In genomic region chr16:87680272-87680644, GRCh38 we compare ENCODE assay signal across 15 cellular contexts.
A peak's percentile ranks its signal among the peaks of the same experiment; 100 is the strongest.
DNase-seq lines count a peak whose midpoint lies in the region; ATAC-seq and TF ChIP-seq lines count a peak whose summit lies in the region.
"Had no signal": no experiment of that assay in that cellular context is flagged by ENCODE, and none has a peak within 500 bp of the region (broad histone marks: within the 10 kb centered on the region; RNA-seq: fewer than 3 reads in every experiment).

No MANE protein-coding gene starts in this region.

- H3K4me2 ChIP-seq in H9 (ENCODE audit: insufficient read depth, insufficient read length, low read length) (no peak overlapping the region), neuronal stem cell (ENCODE audit: insufficient read depth, low read length, poor library complexity, severe bottlenecking) (no peak overlapping the region)

- H3K4me1 ChIP-seq in H9 (ENCODE audit: insufficient read depth, low read length) (no peaks in the 10 kb centered on the region), NT2/D1 (ENCODE audit: insufficient read depth, insufficient read length) (peaks cover 9% of the 10 kb centered on the region), neuronal stem cell (ENCODE audit: control insufficient read depth in 2 of 2, insufficient read depth in 1 of 2, low read depth in 1 of 2, low read length in 2 of 2) (peaks cover 0 to 6% of the 10 kb centered on the region in 2 donors), mucosa of descending colon (ENCODE audit: low read depth) (no peaks in the 10 kb centered on the region)
- H3K4me1 ChIP-seq: HAP-1 had no signal

- DNase-seq in H9 = no peak
- no peak for DNase-seq in NT2/D1 (ENCODE audit: low read depth, low spot score)
- DNase-seq in neuronal stem cell (ENCODE audit: low spot score) = no peak
- DNase-seq in DMS 273 treated with DMSO at 0.1 percent for 48 hours (lab: John Stamatoyannopoulos, UW) = no peak
- no peak for DNase-seq in mucosa of descending colon
- DNase-seq: C1 segment of cervical spinal cord; Calu3; CD4-positive, alpha-beta memory T cell; DMS153; DND-41; GM23248; HFFc6 had no signal

- no peaks in the 10 kb centered on the region for H3K9me3 ChIP-seq in H9 (ENCODE audit: control insufficient read depth, low read depth, low read length)
- no peaks in the 10 kb centered on the region for H3K9me3 ChIP-seq in NT2/D1 (ENCODE audit: insufficient read depth, low read length)
- no peaks in the 10 kb centered on the region for H3K9me3 ChIP-seq in neuronal stem cell (replicated peaks in 1 of 2; ENCODE audit: control insufficient read depth in 2 of 2, insufficient read depth in 1 of 2, low read depth in 1 of 2, low read length in 2 of 2)
- no peaks in the 10 kb centered on the region for H3K9me3 ChIP-seq in mucosa of descending colon
- H3K9me3 ChIP-seq: HAP-1 had no signal

- whole genome bisulfite sequencing in H9 (ENCODE audit: extremely low coverage, insufficient read length, low lambda C conversion rate) = no CpG with 5 or more reads among the region's 17 CpGs
- WGBS in neuronal stem cell (ENCODE audit: extremely low coverage in 2 of 2, insufficient read length in 2 of 2, insufficient replicate concordance in 1 of 2), 2 donors = no CpG with 5 or more reads among the region's 17 CpGs

- H2BK5ac ChIP-seq in H9 (ENCODE audit: insufficient read length, low read length) (no peak overlapping the region), neuronal stem cell (ENCODE audit: low read length) (no peak overlapping the region)

- H3K36me3 Mint-ChIP-seq in H9 (ENCODE audit: insufficient read depth in 1 of 3, low read depth in 3 of 3) = peaks cover 0 to 4% (median under 1%) of the 10 kb centered on the region in 3 experiments; a peak in 1 of 7 replicates
- H3K36me3 Mint-ChIP-seq: CD4-positive, alpha-beta memory T cell had no signal

- H2AK5ac ChIP-seq in H9 (ENCODE audit: insufficient read length, low read length) (no peak overlapping the region), neuronal stem cell (ENCODE audit: low read depth, low read length) (no peak overlapping the region)

- H3K79me1 ChIP-seq in H9 (ENCODE audit: insufficient read depth, low read depth, low read length, poor library complexity, severe bottlenecking) = no peaks in the 10 kb centered on the region
- peaks cover 8% of the 10 kb centered on the region for H3K79me1 ChIP-seq in neuronal stem cell (ENCODE audit: low read depth, low read length)

- H3K27me3 ChIP-seq in H9 (ENCODE audit: insufficient read depth, low read length) (no peaks in the 10 kb centered on the region), NT2/D1 (ENCODE audit: insufficient read depth, insufficient read length) (no peaks in the 10 kb centered on the region), neuronal stem cell (ENCODE audit: control insufficient read depth in 3 of 3, insufficient read depth in 3 of 3, low read depth in 1 of 3, low read length in 3 of 3) (no peaks in the 10 kb centered on the region)

- intact Hi-C loops in mucosa of descending colon (cut with DNase I, micrococcal nuclease) = no loop called here

- no peak overlapping the region for H3T11ph ChIP-seq in H9 (ENCODE audit: low read length)

- H3K9me3 Mint-ChIP-seq in H9 = no peaks in the 10 kb centered on the region
- H3K9me3 Mint-ChIP-seq: CD4-positive, alpha-beta memory T cell; HFFc6 had no signal

- H3K36me3 ChIP-seq in NT2/D1 (ENCODE audit: insufficient read depth, insufficient read length, low read length) (no peaks in the 10 kb centered on the region), neuronal stem cell (replicated peaks in 1 of 2; ENCODE audit: control insufficient read depth in 2 of 2, insufficient read depth in 2 of 2, low read length in 2 of 2) (peaks cover 0 to under 1% of the 10 kb centered on the region in 2 donors), mucosa of descending colon (ENCODE audit: low read depth) (no peaks in the 10 kb centered on the region)
- H3K36me3 ChIP-seq: HAP-1 had no signal

- H3K9ac ChIP-seq in H9 (ENCODE audit: extremely low read depth, insufficient read length, low read length) (no peak overlapping the region), NT2/D1 (ENCODE audit: insufficient read length, low read depth) (peak overlapping the region; percentile 32), neuronal stem cell (ENCODE audit: low read depth, low read length, poor library complexity) (peak overlapping the region; percentile 6)
- H3K9ac ChIP-seq: GM23248 had no signal

- H4K20me1 ChIP-seq in H9 (ENCODE audit: control insufficient read depth, insufficient read depth, insufficient read length) = no peaks in the 10 kb centered on the region

- no peak for TF ChIP-seq CTCF in 22Rv1 (IDR thresholded peaks at IDR 0.05)
- no peak for TF ChIP-seq CTCF in H9 (conservative IDR thresholded peaks at IDR 0.05)
- TF ChIP-seq CTCF in mucosa of descending colon (IDR thresholded peaks at IDR 0.05) = no peak

- H3K27ac ChIP-seq in 22Rv1 (peak overlapping the region; percentile 75), H9 (ENCODE audit: insufficient read length, low read depth, low read length) (no peak overlapping the region), neuronal stem cell (replicated peaks; ENCODE audit: low read length) (no peak overlapping the region)
- H3K27ac ChIP-seq: GM23248 had no signal

- no peak overlapping the region for H4K8ac ChIP-seq in H9 (replicated peaks; ENCODE audit: insufficient read length, low read depth, low read length)
- H4K8ac ChIP-seq in neuronal stem cell (ENCODE audit: low read depth, low read length) = no peak overlapping the region

- H3K23ac ChIP-seq in H9 (ENCODE audit: insufficient read length, low read depth, low read length) (no peak overlapping the region), neuronal stem cell (ENCODE audit: low read depth, low read length, poor library complexity) (no peak overlapping the region)

- H3K4me1 Mint-ChIP-seq in H9 = peaks cover under 1 to 15% of the 10 kb centered on the region in 2 experiments

- peaks cover 3% of the 10 kb centered on the region for H3K27me3 Mint-ChIP-seq in H9 (ENCODE audit: low read depth)

- ATAC-seq in GM18517 (IDR thresholded peaks at IDR 0.05; ENCODE audit: unreplicated experiment) (no peak), mucosa of descending colon (no peak)

- H2BK120ac ChIP-seq in H9 (ENCODE audit: low read depth, low read length, poor library complexity, severe bottlenecking) (no peak overlapping the region), neuronal stem cell (ENCODE audit: low read depth, low read length) (no peak overlapping the region)

- H3K4ac ChIP-seq in H9 (ENCODE audit: low read depth, low read length) = no peak overlapping the region
- H3K4ac ChIP-seq in neuronal stem cell (ENCODE audit: low read length) = no peak overlapping the region

- H2BK15ac ChIP-seq in H9 (ENCODE audit: low read depth, low read length) = no peak overlapping the region
- H2BK15ac ChIP-seq in neuronal stem cell (ENCODE audit: low read length) = no peak overlapping the region

- no peak overlapping the region for H4K5ac ChIP-seq in H9 (ENCODE audit: insufficient read length, low read depth, low read length)

- no peak overlapping the region for H4K91ac ChIP-seq in H9 (ENCODE audit: insufficient read length, low read depth, low read length)
- H4K91ac ChIP-seq in neuronal stem cell (ENCODE audit: low read depth, low read length, poor library complexity) = no peak overlapping the region

- H3K4me3 Mint-ChIP-seq in H9 = no peak overlapping the region; a peak in 1 of 5 replicates
- H3K4me3 Mint-ChIP-seq: CD4-positive, alpha-beta memory T cell; HFFc6 had no signal

- no peak overlapping the region for H2BK20ac ChIP-seq in H9 (ENCODE audit: low read depth, low read length, poor library complexity, severe bottlenecking)

- H2BK12ac ChIP-seq in H9 (ENCODE audit: insufficient read length, low read depth, low read length) = no peak overlapping the region
- H2BK12ac ChIP-seq in neuronal stem cell (ENCODE audit: low read length) = no peak overlapping the region

- no peaks in the 10 kb centered on the region for H3K79me2 ChIP-seq in H9 (ENCODE audit: insufficient read depth, low read length)

- H2AFZ ChIP-seq in H9 (ENCODE audit: low read length) = no peak overlapping the region
- H2AFZ ChIP-seq in neuronal stem cell (ENCODE audit: low read length) = no peak overlapping the region
- H2AFZ ChIP-seq: GM23248 had no signal

- H3K18ac ChIP-seq in H9 (ENCODE audit: insufficient read length, low read depth, low read length) = no peak overlapping the region
- peak overlapping the region; percentile 2 for H3K18ac ChIP-seq in neuronal stem cell (ENCODE audit: low read length)

- H3K56ac ChIP-seq in H9 (ENCODE audit: insufficient read length, low read depth, low read length) = no peak overlapping the region

- H3K4me3 ChIP-seq in NT2/D1 (ENCODE audit: insufficient read length, low read depth) (no peak overlapping the region), neuronal stem cell (ENCODE audit: low read length in 2 of 2) (no peak overlapping the region), mucosa of descending colon (no peak overlapping the region)
- H3K4me3 ChIP-seq: GM23248, HAP-1 had no signal

- no peak overlapping the region for H3K14ac ChIP-seq in H9 (ENCODE audit: insufficient read depth, low read length)
- H3K14ac ChIP-seq in neuronal stem cell (ENCODE audit: low read length) = no peak overlapping the region

- peak overlapping the region in 2 of 3 experiments; percentile 68 to 88; a peak in 2 of 7 replicates for H3K27ac Mint-ChIP-seq in H9

- H3K23me2 ChIP-seq in H9 (ENCODE audit: insufficient read length, low read depth, low read length, poor library complexity, severe bottlenecking) = peaks cover 1% of the 10 kb centered on the region
